Comparison of ENCODE assay signal across 20 cellular contexts in the genomic region with DNA sequence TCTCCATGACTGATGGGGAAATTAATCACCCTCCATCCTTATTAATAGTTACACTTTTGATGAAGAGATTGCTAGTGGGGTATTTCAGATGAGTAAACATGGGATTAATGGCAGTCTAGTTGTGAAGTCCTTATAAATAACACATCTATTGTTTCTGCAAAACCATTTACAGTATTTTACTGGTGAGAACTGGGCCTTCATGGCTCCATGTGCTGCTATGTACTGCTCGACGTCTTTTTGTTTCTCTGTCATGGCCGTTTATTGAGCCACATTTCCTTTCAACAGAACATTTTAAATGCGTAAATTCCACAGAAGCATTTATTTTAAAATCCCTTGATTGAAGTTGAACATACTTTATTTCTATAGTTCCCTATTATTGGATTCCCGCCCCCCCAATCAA. TPM values are rescaled to one million over a fixed set of nuclear protein-coding genes. Genes with fewer than 3 reads are reported as not detected.
DNase-seq lines count a peak whose midpoint lies in the region; ATAC-seq, FAIRE-seq and TF ChIP-seq lines count a peak whose summit lies in the region.
"Had no signal": no experiment of that assay in that cellular context is flagged by ENCODE, and none has a peak within 500 bp of the region (broad histone marks: within the 10 kb centered on the region; RNA-seq: fewer than 3 reads in every experiment).

No MANE protein-coding gene starts in this region.

- H3K9me1 ChIP-seq in K562 (ENCODE audit: control insufficient read depth, insufficient read depth, low read length) = no peaks in the 10 kb centered on the region

- H3K79me2 ChIP-seq in K562 (ENCODE audit: control insufficient read depth, insufficient read depth, low read length) = peaks cover 100% of the 10 kb centered on the region

- H3K36me3 Mint-ChIP-seq in activated T-cell treated with anti-CD3 and anti-CD28 coated beads, Interleukin-2, amount 50 U/mL, for 24 hours (ENCODE audit: low read depth) = peaks cover 85% of the 10 kb centered on the region
- peaks cover 11 to 29% of the 10 kb centered on the region in 2 donors for H3K36me3 Mint-ChIP-seq in stimulated activated naive B cell treated with anti-CD40 and anti-IgM and Interleukin-4, amounts not matched to agents 10 μg/mL and 1 μg/mL and 100 μg/mL, for 72 hours

- H4K20me1 ChIP-seq in K562 (replicated peaks; ENCODE audit: control insufficient read depth, insufficient read depth, low read length) = peaks cover 14% of the 10 kb centered on the region; the same call in 1 of the 2 replicates

- in situ Hi-C loops in Panc1 (cut with HindIII; ENCODE audit: low pct_unique_long_range_greater_than_20kb, low sequenced_read_pairs) (no loop called here), K562 (cut with MboI) (no loop called here)

- TF ChIP-seq CTCF in Panc1 (IDR thresholded peaks at IDR 0.05) (no peak), K562 (IDR thresholded peaks at IDR 0.05 in 2 of 3, conservative IDR thresholded peaks at IDR 0.05 in 1 of 3; ENCODE audit: insufficient read depth in 2 of 3, low read depth in 1 of 3, low read length in 3 of 3) (no peak)

- H2AFZ ChIP-seq in K562 (ENCODE audit: low read depth, low read length) = no peak overlapping the region

- no peak overlapping the region for H3K4me2 ChIP-seq in K562 (ENCODE audit: insufficient read depth, low read length)

- no peak for FAIRE-seq in K562 (lab: Jason Lieb, UNC)
- FAIRE-seq: GM12892 had no signal

- H3K4me3 ChIP-seq in Panc1 (ENCODE audit: low read depth in 2 of 2, low read length in 2 of 2) = no peak overlapping the region
- no peak overlapping the region for H3K4me3 ChIP-seq in K562

- no peak for DNase-seq in activated T-cell treated with anti-CD3 and anti-CD28 coated beads, Interleukin-2, amount 50 U/mL, for 24 hours
- DNase-seq in activated T-cell treated with anti-CD3 and anti-CD28 coated beads, Interleukin-2, amount 50 U/mL, for 1 hour = no peak
- DNase-seq in Panc1 (ENCODE audit: low read depth, low spot score) (no peak), K562 (ENCODE audit: extremely low read depth in 1 of 4, low spot score in 3 of 4) (no peak), NCI-H345 treated with DMSO at 0.1 percent for 48 hours (lab: John Stamatoyannopoulos, UW; ENCODE audit: unreplicated experiment) (no peak), foreskin melanocyte (no peak)
- DNase-seq in stimulated activated naive B cell treated with anti-CD40 and anti-IgM and Interleukin-4, amounts not matched to agents 10 μg/mL and 1 μg/mL and 100 μg/mL, for 72 hours = no peak
- DNase-seq: ACHN; GOT3; MM.1S; NCI-H1048; NCI-H1417 treated with DMSO at 0.1 percent for 48 hours; NCI-H187 treated with DMSO at 0.1 percent for 48 hours; NCI-H2107; NCI-H774; NK-92 treated with Interleukin-12 subunit alpha and Interleukin-12 subunit beta, amount 100 ng/mL, for 24 hours had no signal

- no peak for TF ChIP-seq EP300 in K562 (IDR thresholded peaks at IDR 0.05; ENCODE audit: low read length)

- H3K27me3 ChIP-seq in Panc1 (ENCODE audit: control insufficient read depth, insufficient read depth, low read length) (no peaks in the 10 kb centered on the region), K562 (ENCODE audit: control insufficient read depth in 2 of 2, insufficient read depth in 2 of 2, low read length in 2 of 2) (no peaks in the 10 kb centered on the region)

- CTCF ChIA-PET in Panc1 (lab: Charles Lee) = interaction anchor here (0.6 kb wide), 1 partner anchor 8 kb away, joined by 4 read pairs; no protein-coding TSS in a partner anchor
- CTCF ChIA-PET in K562 (lab: Yijun Ruan, JAX; ENCODE audit: low intra/inter-chr PET ratio) = interaction anchor here (0.6 kb wide), 1 partner anchor 23 kb away, joined by 3 read pairs; no protein-coding TSS in a partner anchor

- H3K4me1 ChIP-seq in Panc1 (ENCODE audit: control insufficient read depth, insufficient read depth, low read length) = peaks cover 32% of the 10 kb centered on the region
- H3K4me1 ChIP-seq in K562 (replicated peaks in 1 of 2; ENCODE audit: control insufficient read depth in 2 of 2, insufficient read depth in 2 of 2, low read length in 2 of 2) = peaks cover 9 to 23% of the 10 kb centered on the region in 2 experiments; a peak in 4 of 5 replicates

- peak overlapping the region; percentile 12 for H3K27ac Mint-ChIP-seq in activated T-cell treated with anti-CD3 and anti-CD28 coated beads, Interleukin-2, amount 50 U/mL, for 24 hours
- H3K27ac Mint-ChIP-seq in stimulated activated naive B cell treated with anti-CD40 and anti-IgM and Interleukin-4, amounts not matched to agents 10 μg/mL and 1 μg/mL and 100 μg/mL, for 72 hours = peak overlapping the region; percentile 47

- POLR2A ChIA-PET in Panc1 (lab: Charles Lee) = no interaction called here
- POLR2A ChIA-PET in K562 (lab: Yijun Ruan, JAX) = interaction anchor here (2.1 to 5.3 kb wide), 3 partner anchors 11 to 32 kb away, joined by 8 to 40 read pairs (median 9); no protein-coding TSS in a partner anchor

- 87% methylated on average over 5 of the region's 5 CpGs for WGBS in K562 (ENCODE audit: insufficient coverage, low coverage, missing lambda C conversion rate)

- H3K9me3 Mint-ChIP-seq in activated T-cell treated with anti-CD3 and anti-CD28 coated beads, Interleukin-2, amount 50 U/mL, for 24 hours = no peaks in the 10 kb centered on the region
- H3K9me3 Mint-ChIP-seq in stimulated activated naive B cell treated with anti-CD40 and anti-IgM and Interleukin-4, amounts not matched to agents 10 μg/mL and 1 μg/mL and 100 μg/mL, for 72 hours = no peaks in the 10 kb centered on the region

- intact Hi-C loops in Panc1 (cut with micrococcal nuclease; ENCODE audit: unreplicated experiment) (no loop called here), K562 (cut with micrococcal nuclease) (no loop called here)

- BruUV-seq in Panc1 (replicated peaks; lab: Mats Ljungman, UMichigan) (TSS peak; percentile 23), K562 (replicated peaks; lab: Mats Ljungman, UMichigan) (no TSS peak)

- H3K9me3 ChIP-seq in Panc1 (ENCODE audit: control insufficient read depth, insufficient read depth, low read depth, low read length) (no peaks in the 10 kb centered on the region), K562 (replicated peaks; ENCODE audit: control insufficient read depth, insufficient read depth, low read depth, low read length) (no peaks in the 10 kb centered on the region)

- TF ChIP-seq RAD21 in K562 (CRISPR knock-in tag; conservative IDR thresholded peaks at IDR 0.05 in 1 of 2, IDR thresholded peaks at IDR 0.05 in 1 of 2) = no peak

- H3K36me3 ChIP-seq in Panc1 (ENCODE audit: control insufficient read depth, insufficient read depth, low read length) (no peaks in the 10 kb centered on the region), K562 (ENCODE audit: control insufficient read depth, insufficient read depth, low read length) (peaks cover 55% of the 10 kb centered on the region)

- no peak overlapping the region for H3K9ac ChIP-seq in K562 (ENCODE audit: insufficient read depth in 1 of 2, low read depth in 2 of 2, low read length in 2 of 2)

- TF ChIP-seq POLR2A in K562 (conservative IDR thresholded peaks at IDR 0.05) = no peak

- ATAC-seq in Panc1 (no peak), K562 (no peak), GM21529 (IDR thresholded peaks at IDR 0.05; ENCODE audit: unreplicated experiment) (no peak)
- no peak for ATAC-seq in stimulated activated naive B cell treated with anti-CD40 and anti-IgM and Interleukin-4, amounts not matched to agents 10 μg/mL and 1 μg/mL and 100 μg/mL, for 72 hours (replicated peaks)
- ATAC-seq: HCT116 had no signal

- H3K27ac ChIP-seq in Panc1 (ENCODE audit: low read length) (no peak overlapping the region), K562 (ENCODE audit: extremely low read depth, low read depth, low read length) (no peak overlapping the region)
- H3K27ac ChIP-seq: C4-2B had no signal

- no peaks in the 10 kb centered on the region for H3K27me3 Mint-ChIP-seq in activated T-cell treated with anti-CD3 and anti-CD28 coated beads, Interleukin-2, amount 50 U/mL, for 24 hours
- H3K27me3 Mint-ChIP-seq in stimulated activated naive B cell treated with anti-CD40 and anti-IgM and Interleukin-4, amounts not matched to agents 10 μg/mL and 1 μg/mL and 100 μg/mL, for 72 hours = no peaks in the 10 kb centered on the region

- H3K4me1 Mint-ChIP-seq in activated T-cell treated with anti-CD3 and anti-CD28 coated beads, Interleukin-2, amount 50 U/mL, for 24 hours (ENCODE audit: low read depth) = peaks cover 72% of the 10 kb centered on the region
- peaks cover 40 to 78% of the 10 kb centered on the region in 2 donors for H3K4me1 Mint-ChIP-seq in stimulated activated naive B cell treated with anti-CD40 and anti-IgM and Interleukin-4, amounts not matched to agents 10 μg/mL and 1 μg/mL and 100 μg/mL, for 72 hours

- no peak overlapping the region for H3K4me3 Mint-ChIP-seq in activated T-cell treated with anti-CD3 and anti-CD28 coated beads, Interleukin-2, amount 50 U/mL, for 24 hours
- no peak overlapping the region for H3K4me3 Mint-ChIP-seq in stimulated activated naive B cell treated with anti-CD40 and anti-IgM and Interleukin-4, amounts not matched to agents 10 μg/mL and 1 μg/mL and 100 μg/mL, for 72 hours

RNA-seq across cellular contexts. Expression of gene SPEN, which starts 34.5 kb away (rescaled TPM):
- total RNA-seq in Panc1 (2021; ENCODE audit: unreplicated experiment) (58.3 TPM), K562 (2014; rRNA removed) (27.2 and 27.8 TPM in 2 replicates), K562 (2014; rRNA removed; fragmentation: Illumina TruSeq; extraction: Trizol) (29.9 and 36.1 TPM in 2 replicates), K562 (2015; rRNA removed; fragmentation: Illumina TruSeq; extraction: Trizol) (24.5 and 29.1 TPM in 2 replicates), K562 (2021) (72.1 and 80.2 TPM in 2 replicates)
- 36.5 TPM for polyA plus RNA-seq in Panc1 (2012; ENCODE audit: insufficient read length)
- 154 and 372 TPM in 2 replicates for total RNA-seq in K562 (2011; cell fraction: chromatin; rRNA removed; ENCODE audit: low replicate concordance)
- 64.2 and 82.1 TPM in 2 replicates for total RNA-seq in K562 (2011; cell fraction: nucleolus; rRNA removed)
- 125 and 165 TPM in 2 replicates for total RNA-seq in K562 (2011; cell fraction: nucleoplasm; rRNA removed)
- polyA plus RNA-seq in K562 (2011; rRNA removed) (11.9 and 16.4 TPM in 2 replicates), K562 (2014; fragmentation: Illumina TruSeq; extraction: Trizol) (87.5 and 87.6 TPM in 2 replicates), K562 (2014; fragmentation: Nextera tagmentation; extraction: Ambion mirVana) (10 to 100 TPM in 1 of 2 experiments, 1 to 10 TPM in 1; 5.7 to 13.1 TPM), K562 (2014; rRNA removed) (31.9 and 34.6 TPM in 2 replicates)
- polyA plus RNA-seq in K562 (2011; cell fraction: cytosol; rRNA removed) = 9.5 and 13.0 TPM in 2 replicates
- polyA plus RNA-seq in K562 (2011; cell fraction: nucleus; rRNA removed) = 46.3 and 63.2 TPM in 2 replicates
- polyA plus RNA-seq in K562 (2012) = 54.0 and 72.6 TPM in 2 replicates
- 52.8 and 75.1 TPM in 2 replicates for polyA minus RNA-seq in K562 (2011; rRNA and poly(A)+ RNA removed)
- polyA minus RNA-seq in K562 (2011; cell fraction: cytosol; rRNA and poly(A)+ RNA removed) = 38.6 and 44.5 TPM in 2 replicates
- 32.0 and 67.9 TPM in 2 replicates for polyA minus RNA-seq in K562 (2011; cell fraction: nucleus; rRNA and poly(A)+ RNA removed)
